Comparison of ENCODE assay signal across 7 cellular contexts in the genomic region with DNA sequence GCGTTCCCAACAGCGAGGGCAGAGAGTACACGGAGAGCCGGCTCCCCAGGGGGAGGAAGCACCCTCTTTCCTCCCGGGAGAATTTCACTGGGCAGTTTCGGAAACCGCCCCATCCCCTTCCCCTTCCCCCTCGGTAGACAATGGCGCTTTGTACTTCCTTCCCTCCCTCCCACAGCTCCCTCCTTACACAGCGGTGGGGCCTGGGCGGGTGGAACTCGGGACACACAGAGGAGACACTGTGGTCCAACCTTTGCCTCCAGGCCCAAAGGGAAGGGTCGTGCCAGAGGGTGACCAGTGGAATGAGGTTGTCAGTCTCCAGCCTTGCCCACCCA. TPM values are rescaled to one million over a fixed set of nuclear protein-coding genes. Genes with fewer than 3 reads are reported as not detected.
DNase-seq lines count a peak whose midpoint lies in the region; ATAC-seq, FAIRE-seq and TF ChIP-seq lines count a peak whose summit lies in the region.

No MANE protein-coding gene starts in this region.

- peak overlapping the region; percentile 93 for H3K9ac ChIP-seq in iPS-20b (ENCODE audit: low read depth, low read length)

- POLR2A ChIA-PET in Caco-2 (lab: Charles Lee) = no interaction called here

- no peaks in the 10 kb centered on the region for H3K9me3 Mint-ChIP-seq in IgD-negative memory B cell
- no peaks in the 10 kb centered on the region for H3K9me3 Mint-ChIP-seq in stimulated activated effector memory CD8-positive, alpha-beta T cell treated with anti-CD3 and anti-CD28 coated beads, Interleukin-12 subunit alpha, Interleukin-12 subunit beta, amount 100 ng/mL, for 72 hours
- no peaks in the 10 kb centered on the region for H3K9me3 Mint-ChIP-seq in Caco-2 (ENCODE audit: unreplicated experiment)

- ATAC-seq in stimulated activated effector memory CD8-positive, alpha-beta T cell treated with anti-CD3 and anti-CD28 coated beads, Interleukin-12 subunit alpha, Interleukin-12 subunit beta, amount 100 ng/mL, for 72 hours = no peak
- ATAC-seq in GM21717 (IDR thresholded peaks at IDR 0.05; ENCODE audit: unreplicated experiment) = no peak

- H3K27me3 ChIP-seq in iPS-20b (ENCODE audit: insufficient read depth, low read length) = peaks cover 12% of the 10 kb centered on the region; the same call in 1 of the 2 replicates
- no peaks in the 10 kb centered on the region for H3K27me3 ChIP-seq in Caco-2 (replicated peaks; ENCODE audit: control insufficient read depth, insufficient read depth, low read length)

- H3K4me1 ChIP-seq in iPS-20b (ENCODE audit: insufficient read depth, low read length) = peaks cover 11% of the 10 kb centered on the region
- peaks cover 21% of the 10 kb centered on the region for H3K4me1 ChIP-seq in Caco-2

- H3K27ac Mint-ChIP-seq in IgD-negative memory B cell (peak overlapping the region; percentile 27 to 88 (median 52)), Caco-2 (ENCODE audit: unreplicated experiment) (no peak overlapping the region)
- H3K27ac Mint-ChIP-seq in stimulated activated effector memory CD8-positive, alpha-beta T cell treated with anti-CD3 and anti-CD28 coated beads, Interleukin-12 subunit alpha, Interleukin-12 subunit beta, amount 100 ng/mL, for 72 hours = peak overlapping the region; percentile 91

- H3K36me3 ChIP-seq in iPS-20b (ENCODE audit: insufficient read depth, low read depth, low read length) = no peaks in the 10 kb centered on the region
- H3K36me3 ChIP-seq in Caco-2 (ENCODE audit: control insufficient read depth, insufficient read depth, low read length) = peaks cover 1% of the 10 kb centered on the region

- H3K27me3 Mint-ChIP-seq in IgD-negative memory B cell (no peaks in the 10 kb centered on the region), Caco-2 (ENCODE audit: insufficient read depth, unreplicated experiment) (no peaks in the 10 kb centered on the region)

- peak overlapping the region; percentile 81 to 97 (median 86) for H3K4me3 Mint-ChIP-seq in IgD-negative memory B cell
- peak overlapping the region; percentile 87 for H3K4me3 Mint-ChIP-seq in stimulated activated effector memory CD8-positive, alpha-beta T cell treated with anti-CD3 and anti-CD28 coated beads, Interleukin-12 subunit alpha, Interleukin-12 subunit beta, amount 100 ng/mL, for 72 hours
- no peak overlapping the region for H3K4me3 Mint-ChIP-seq in Caco-2 (ENCODE audit: unreplicated experiment)

- intact Hi-C loops in Caco-2 (cut with micrococcal nuclease; ENCODE audit: unreplicated experiment) = no loop called here

- FAIRE-seq in GM12891 (lab: Jason Lieb, UNC) = no peak

- TF ChIP-seq POLR2A in GM12891 (IDR thresholded peaks at IDR 0.05; ENCODE audit: low read depth, low read length) = no peak

- no TSS peak for BruUV-seq in Caco-2 (replicated peaks; lab: Mats Ljungman, UMichigan)

- H3K27ac ChIP-seq in angular gyrus (ENCODE audit: low read depth, low read length) (peak overlapping the region; percentile 97), iPS-20b (ENCODE audit: low read length) (peak overlapping the region; percentile 86)

- H3K36me3 Mint-ChIP-seq in IgD-negative memory B cell (no peaks in the 10 kb centered on the region), Caco-2 (ENCODE audit: insufficient read depth, unreplicated experiment) (peaks cover 32% of the 10 kb centered on the region)
- H3K36me3 Mint-ChIP-seq in stimulated activated effector memory CD8-positive, alpha-beta T cell treated with anti-CD3 and anti-CD28 coated beads, Interleukin-12 subunit alpha, Interleukin-12 subunit beta, amount 100 ng/mL, for 72 hours = no peaks in the 10 kb centered on the region

- H3K4me1 Mint-ChIP-seq in IgD-negative memory B cell = peaks cover 8 to 41% (median 24%) of the 10 kb centered on the region in 3 donors
- peaks cover 52% of the 10 kb centered on the region for H3K4me1 Mint-ChIP-seq in stimulated activated effector memory CD8-positive, alpha-beta T cell treated with anti-CD3 and anti-CD28 coated beads, Interleukin-12 subunit alpha, Interleukin-12 subunit beta, amount 100 ng/mL, for 72 hours
- H3K4me1 Mint-ChIP-seq in Caco-2 (ENCODE audit: low read depth, unreplicated experiment) = peaks cover 18% of the 10 kb centered on the region

- no peaks in the 10 kb centered on the region for H3K9me3 ChIP-seq in iPS-20b (ENCODE audit: insufficient read depth, low read depth, low read length)
- H3K9me3 ChIP-seq in Caco-2 = no peaks in the 10 kb centered on the region

- DNase-seq in stimulated activated effector memory CD8-positive, alpha-beta T cell treated with anti-CD3 and anti-CD28 coated beads, Interleukin-12 subunit alpha, Interleukin-12 subunit beta, amount 100 ng/mL, for 72 hours (ENCODE audit: low spot score in 2 of 2) = no peak
- DNase-seq in GM12891 (ENCODE audit: insufficient read length, low spot score) (no peak), Caco-2 (no peak)

- CTCF ChIA-PET in Caco-2 (lab: Charles Lee) = no interaction called here

- H3K4me3 ChIP-seq in iPS-20b (ENCODE audit: low read length) (peak overlapping the region; percentile 86), Caco-2 (ENCODE audit: low read depth, low read length) (no peak overlapping the region)

- no peak for TF ChIP-seq CTCF in Caco-2 (IDR thresholded peaks at IDR 0.05; ENCODE audit: insufficient read depth in 1 of 2, low read depth in 1 of 2, low read length in 1 of 2, severe bottlenecking in 1 of 2, unreplicated experiment in 1 of 2)

TF ChIP-seq in GM12891, 5 proteins besides CTCF, POLR2A, EP300 and RAD21:
- TF ChIP-seq POU2F2 (IDR thresholded peaks at IDR 0.05; ENCODE audit: low read depth, low read length) (no peak), TAF1 (IDR thresholded peaks at IDR 0.05; ENCODE audit: low read depth, low read length) (no peak)

RNA-seq across cellular contexts. Expression of a gene that starts 4.3 kb away (rescaled TPM):
- 6.0 TPM for polyA plus RNA-seq in IgD-negative memory B cell
- 5.0 TPM for polyA plus RNA-seq in GM12891 (2012; ENCODE audit: low read depth, missing spikeins)
- total RNA-seq in Caco-2 (2022) = 69.8 and 71.0 TPM in 2 replicates

RNA-seq across cellular contexts. Expression of a gene that starts 21.9 kb away (rescaled TPM):
- 145 TPM for polyA plus RNA-seq in IgD-negative memory B cell
- 8.5 TPM for polyA plus RNA-seq in GM12891 (2012; ENCODE audit: low read depth, missing spikeins)
- 1.3 and 2.0 TPM in 2 replicates for total RNA-seq in Caco-2 (2022)

RNA-seq across cellular contexts. Expression of a gene that starts 37.3 kb away (rescaled TPM):
- not detected for polyA plus RNA-seq in IgD-negative memory B cell
- polyA plus RNA-seq in GM12891 (2012; ENCODE audit: low read depth, missing spikeins) = 0.04 TPM
- 6.8 and 7.8 TPM in 2 replicates for total RNA-seq in Caco-2 (2022)

RNA-seq across cellular contexts. Expression of a gene that starts 54.8 kb away (rescaled TPM):
- not detected for polyA plus RNA-seq in IgD-negative memory B cell
- not detected for polyA plus RNA-seq in GM12891 (2012; ENCODE audit: low read depth, missing spikeins)
- total RNA-seq in Caco-2 (2022) = not detected in 2 replicates
